24 cellular contexts compared by ENCODE assay signal in the genomic region with DNA sequence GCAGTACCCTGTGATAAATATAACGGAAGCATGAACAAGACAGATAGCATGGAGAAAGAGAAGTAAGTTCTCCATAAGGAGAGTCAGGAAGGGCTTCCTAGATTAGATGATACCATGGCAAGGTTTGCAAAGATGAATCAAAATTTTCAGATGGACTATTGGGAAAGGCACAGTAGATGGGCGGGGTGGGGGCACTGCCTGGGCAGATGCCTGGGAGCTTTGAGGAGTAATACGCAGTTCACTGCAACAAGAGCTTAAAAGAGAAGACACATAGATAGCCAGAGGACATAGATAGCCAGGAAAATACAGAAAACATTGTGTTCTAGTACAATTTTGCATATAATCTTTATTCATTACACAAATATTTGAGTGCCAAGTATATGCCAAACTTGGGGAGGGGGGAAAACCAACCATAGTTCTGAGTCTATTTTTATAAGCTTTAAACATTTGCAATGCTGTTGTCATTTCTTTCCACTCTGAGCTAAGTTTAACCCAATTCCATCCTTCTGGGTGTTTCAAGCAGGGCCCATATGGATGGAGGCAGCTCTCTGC.
"Had no signal": no experiment of that assay in that cellular context is flagged by ENCODE, and none has a peak within 500 bp of the region (broad histone marks: within the 10 kb centered on the region; RNA-seq: fewer than 3 reads in every experiment).

No MANE protein-coding gene starts in this region.

- H3K9me3 Mint-ChIP-seq: natural killer cell; stimulated activated memory B cell treated with anti-CD40 and anti-IgM and Interleukin-4, amounts not matched to agents 10 μg/mL and 1 μg/mL and 100 μg/mL, for 72 hours; type B pancreatic cell had no signal

- H3K36me3 ChIP-seq: esophagus muscularis mucosa, gastroesophageal sphincter, heart right ventricle, lower lobe of right lung, ovary, sigmoid colon had no signal

- H3K4me1 Mint-ChIP-seq: natural killer cell; stimulated activated memory B cell treated with anti-CD40 and anti-IgM and Interleukin-4, amounts not matched to agents 10 μg/mL and 1 μg/mL and 100 μg/mL, for 72 hours had no signal

- H3K27ac Mint-ChIP-seq: natural killer cell; stimulated activated memory B cell treated with anti-CD40 and anti-IgM and Interleukin-4, amounts not matched to agents 10 μg/mL and 1 μg/mL and 100 μg/mL, for 72 hours; type B pancreatic cell had no signal

- H3K9me3 ChIP-seq: esophagus muscularis mucosa, gastroesophageal sphincter, heart right ventricle, lower lobe of right lung, ovary, psoas muscle, sigmoid colon had no signal

- H3K4me3 Mint-ChIP-seq: natural killer cell; stimulated activated memory B cell treated with anti-CD40 and anti-IgM and Interleukin-4, amounts not matched to agents 10 μg/mL and 1 μg/mL and 100 μg/mL, for 72 hours; type B pancreatic cell had no signal

- H3K27me3 ChIP-seq: esophagus muscularis mucosa, foreskin keratinocyte, ovary, sigmoid colon had no signal

- H3K27ac ChIP-seq: esophagus muscularis mucosa, foreskin keratinocyte, gastroesophageal sphincter, heart right ventricle, lower lobe of right lung, ovary, psoas muscle, sigmoid colon had no signal

- H3K36me3 Mint-ChIP-seq: natural killer cell; stimulated activated memory B cell treated with anti-CD40 and anti-IgM and Interleukin-4, amounts not matched to agents 10 μg/mL and 1 μg/mL and 100 μg/mL, for 72 hours; type B pancreatic cell had no signal

- H3K4me1 ChIP-seq: foreskin keratinocyte, gastroesophageal sphincter, lower lobe of right lung, psoas muscle had no signal

- H3K4me3 ChIP-seq: esophagus muscularis mucosa, gastroesophageal sphincter, heart right ventricle, lower lobe of right lung, ovary, psoas muscle, sigmoid colon had no signal

- DNase-seq: cerebellar nuclear complex; effector CD8-positive, alpha-beta T cell; foreskin keratinocyte; heart right ventricle; hippocampal formation; islet precursor cell; kidney glomerular epithelial cell; left colon; left ventricle myocardium superior; lower lobe of right lung; natural killer cell; occipital lobe; ovary; psoas muscle; right cardiac atrium; sigmoid colon; stimulated activated CD4-positive, alpha-beta T cell treated with anti-CD3 and anti-CD28 coated beads, Interleukin-2, amount 100 ng/mL, for 24 hours; stimulated activated CD4-positive, alpha-beta T cell treated with anti-CD3 and anti-CD28 coated beads, Interleukin-4, amount 100 ng/mL, for 24 hours; stimulated activated naive CD8-positive, alpha-beta T cell treated with anti-CD3 and anti-CD28 coated beads, Interleukin-15, Interleukin-2, amounts not matched to agents 100 U/mL and 50 U/mL, for 24 hours; substantia nigra had no signal
